ENCODE assay signal across 8 cellular contexts in genomic region chr7:6160191-6160623, GRCh38. TPM values are rescaled to one million over a fixed set of nuclear protein-coding genes. Genes with fewer than 3 reads are reported as not detected.
DNase-seq lines count a peak whose midpoint lies in the region; ATAC-seq, FAIRE-seq and TF ChIP-seq lines count a peak whose summit lies in the region.

No MANE protein-coding gene starts in this region.

- peaks cover 18% of the 10 kb centered on the region for H3K36me3 Mint-ChIP-seq in HFFc6 (ENCODE audit: low read depth)
- peaks cover 20% of the 10 kb centered on the region for H3K36me3 Mint-ChIP-seq in astrocyte (ENCODE audit: low read depth, unreplicated experiment)

- peaks cover 12% of the 10 kb centered on the region for H4K20me1 ChIP-seq in astrocyte (ENCODE audit: insufficient read depth, low read length)
- no peaks in the 10 kb centered on the region for H4K20me1 ChIP-seq in hepatocyte (ENCODE audit: insufficient read depth, poor library complexity, severe bottlenecking)

- H3K4me1 ChIP-seq in astrocyte (ENCODE audit: insufficient read depth, low read length) (peaks cover 2% of the 10 kb centered on the region), hepatocyte (ENCODE audit: insufficient read depth) (no peaks in the 10 kb centered on the region)

- no peak for ATAC-seq in HG02870 (IDR thresholded peaks at IDR 0.05; ENCODE audit: unreplicated experiment)
- no peak for ATAC-seq in HG02885 (IDR thresholded peaks at IDR 0.05; ENCODE audit: poor library complexity, unreplicated experiment)

- H3K27me3 ChIP-seq in astrocyte (ENCODE audit: insufficient read depth, low read length) (no peaks in the 10 kb centered on the region), hepatocyte (no peaks in the 10 kb centered on the region)

- H3K9me3 Mint-ChIP-seq in HFFc6 (no peaks in the 10 kb centered on the region), astrocyte (ENCODE audit: unreplicated experiment) (no peaks in the 10 kb centered on the region)

- no peak for FAIRE-seq in astrocyte (lab: Jason Lieb, UNC)

- no peak overlapping the region for H3K27ac ChIP-seq in astrocyte (ENCODE audit: low read depth, low read length)
- no peak overlapping the region for H3K27ac ChIP-seq in hepatocyte

- DNase-seq in AG08395 (ENCODE audit: low spot score) (peak; percentile 92), HFFc6 (peak; percentile 76), astrocyte (ENCODE audit: low read depth) (peak; percentile 27), hepatocyte (ENCODE audit: low spot score) (peak; percentile 79), skeletal muscle cell (ENCODE audit: low read depth) (peak; percentile 36), NOMO-1 treated with DMSO at 0.1 percent for 48 hours (lab: John Stamatoyannopoulos, UW; ENCODE audit: unreplicated experiment) (no peak)

- H3K4me2 ChIP-seq in astrocyte (ENCODE audit: low read length) (no peak overlapping the region), hepatocyte (peak overlapping the region; percentile 47)

- peak overlapping the region; percentile 48 for H3K4me3 Mint-ChIP-seq in HFFc6
- no peak overlapping the region for H3K4me3 Mint-ChIP-seq in astrocyte (ENCODE audit: unreplicated experiment)

- H3K9me3 ChIP-seq in astrocyte (ENCODE audit: insufficient read depth, low read depth, low read length) (no peaks in the 10 kb centered on the region), hepatocyte (ENCODE audit: low read depth) (no peaks in the 10 kb centered on the region)

- H3K79me2 ChIP-seq in astrocyte (ENCODE audit: insufficient read depth, low read length) (peaks cover 2% of the 10 kb centered on the region), hepatocyte (no peaks in the 10 kb centered on the region)

- 46% methylated on average over 15 of the region's 15 CpGs for WGBS in hepatocyte (ENCODE audit: low lambda C conversion rate, missing lambda C conversion rate)

- H3K4me1 Mint-ChIP-seq in HFFc6 (ENCODE audit: low read depth) (peaks cover 20% of the 10 kb centered on the region), astrocyte (ENCODE audit: low read depth, unreplicated experiment) (peaks cover 5% of the 10 kb centered on the region)

- peak overlapping the region; percentile 12 for H3K9ac ChIP-seq in astrocyte (ENCODE audit: low read length)

- H3K27ac Mint-ChIP-seq in HFFc6 (peak overlapping the region; percentile 71), astrocyte (ENCODE audit: unreplicated experiment) (peak overlapping the region; percentile 66)

- H3K36me3 ChIP-seq in astrocyte (ENCODE audit: insufficient read depth, low read length) (peaks cover 20% of the 10 kb centered on the region), hepatocyte (replicated peaks; ENCODE audit: insufficient read depth, low read depth) (peaks cover 3% of the 10 kb centered on the region)

- H3K4me3 ChIP-seq in astrocyte (ENCODE audit: insufficient read depth, low read depth, low read length) (no peak overlapping the region), hepatocyte (no peak overlapping the region), skeletal muscle cell (ENCODE audit: low read depth, low read length) (no peak overlapping the region)

- no peak overlapping the region for H2AFZ ChIP-seq in astrocyte (ENCODE audit: low read depth, low read length)
- H2AFZ ChIP-seq in hepatocyte: no peak overlapping the region

- H3K9me2 ChIP-seq in hepatocyte (replicated peaks; ENCODE audit: insufficient read depth): no peaks in the 10 kb centered on the region

- H3K27me3 Mint-ChIP-seq in HFFc6 (ENCODE audit: insufficient read depth) (peaks cover 12% of the 10 kb centered on the region), astrocyte (ENCODE audit: low read depth, unreplicated experiment) (no peaks in the 10 kb centered on the region)

- peak; percentile 89 for TF ChIP-seq CTCF in HFFc6 (IDR thresholded peaks at IDR 0.05)
- TF ChIP-seq CTCF in astrocyte (IDR thresholded peaks at IDR 0.05; ENCODE audit: insufficient read depth, low read depth, low read length): peak; percentile 62
- TF ChIP-seq CTCF in hepatocyte (IDR thresholded peaks at IDR 0.05; ENCODE audit: poor library complexity): peak; percentile 69

RNA-seq across cellular contexts. Expression of gene USP42, which starts 55.5 kb away (rescaled TPM):
- total RNA-seq in HFFc6 (2021; fragmentation: NEBNext Ultra II Directional; extraction: Animal tissue kit (Norgen Biotek cat#: 25700)): 1 to 10 TPM; 4.4 to 6.5 (median 5.9) TPM
- total RNA-seq in astrocyte: 11.1 and 11.4 TPM in 2 replicates
- 6.0 and 6.5 TPM in 2 replicates for total RNA-seq in hepatocyte
- polyA plus RNA-seq in hepatocyte: 8.0 and 10.0 TPM in 2 replicates
